In genomic region chr6:44266347-44266746, GRCh38 we compare ENCODE assay signal across 12 cellular contexts. TPM values are rescaled to one million over a fixed set of nuclear protein-coding genes. Genes with fewer than 3 reads are reported as not detected.
DNase-seq lines count a peak whose midpoint lies in the region; ATAC-seq and TF ChIP-seq lines count a peak whose summit lies in the region.
"Had no signal": no experiment of that assay in that cellular context is flagged by ENCODE, and none has a peak within 500 bp of the region (broad histone marks: within the 10 kb centered on the region; RNA-seq: fewer than 3 reads in every experiment).

No MANE protein-coding gene starts in this region.

- intact Hi-C loops in upper lobe of right lung (cut with DNase I), result no loop called here

- H3K4me1 ChIP-seq in upper lobe of right lung, result peaks cover 28% of the 10 kb centered on the region

- H3K4me1 Mint-ChIP-seq in activated naive CD4-positive, alpha-beta T cell treated with anti-CD3 and anti-CD28 coated beads, Interleukin-2, amount 50 U/mL, for 24 hours, result peaks cover 57% of the 10 kb centered on the region
- peaks cover 72% of the 10 kb centered on the region for H3K4me1 Mint-ChIP-seq in stimulated activated naive CD8-positive, alpha-beta T cell treated with anti-CD3 and anti-CD28 coated beads, Interleukin-15, amount 100 ng/mL, for 72 hours

- peaks cover 12% of the 10 kb centered on the region for H3K27me3 Mint-ChIP-seq in activated naive CD4-positive, alpha-beta T cell treated with anti-CD3 and anti-CD28 coated beads, Interleukin-2, amount 50 U/mL, for 24 hours
- peaks cover 35% of the 10 kb centered on the region for H3K27me3 Mint-ChIP-seq in stimulated activated naive CD8-positive, alpha-beta T cell treated with anti-CD3 and anti-CD28 coated beads, Interleukin-15, amount 100 ng/mL, for 72 hours

- H3K4me3 Mint-ChIP-seq in activated naive CD4-positive, alpha-beta T cell treated with anti-CD3 and anti-CD28 coated beads, Interleukin-2, amount 50 U/mL, for 24 hours, result peak overlapping the region; percentile 58
- peak overlapping the region; percentile 80 to 97 for H3K4me3 Mint-ChIP-seq in stimulated activated naive CD8-positive, alpha-beta T cell treated with anti-CD3 and anti-CD28 coated beads, Interleukin-15, amount 100 ng/mL, for 72 hours

- peaks cover 6% of the 10 kb centered on the region for H3K36me3 Mint-ChIP-seq in activated naive CD4-positive, alpha-beta T cell treated with anti-CD3 and anti-CD28 coated beads, Interleukin-2, amount 50 U/mL, for 24 hours
- peaks cover 12 to 23% of the 10 kb centered on the region in 2 donors for H3K36me3 Mint-ChIP-seq in activated naive CD4-positive, alpha-beta T cell treated with anti-CD3 and anti-CD28 coated beads, Interleukin-2, amount 50 U/mL, for 72 hours

- DNase-seq in activated naive CD4-positive, alpha-beta T cell treated with Interleukin-2 at 50 U/mL for 16 hours, result no peak
- DNase-seq in activated naive CD4-positive, alpha-beta T cell treated with anti-CD3 and anti-CD28 coated beads, Interleukin-2, amount 50 U/mL, for 72 hours (ENCODE audit: low spot score in 2 of 2), result no peak
- peak in 1 of 2 donors; percentile 57 for DNase-seq in stimulated activated naive CD8-positive, alpha-beta T cell treated with anti-CD3 and anti-CD28 coated beads, Interleukin-15, amount 100 ng/mL, for 72 hours
- DNase-seq in DMS153 (lab: John Stamatoyannopoulos, UW) (no peak), upper lobe of right lung (no peak)
- DNase-seq: activated CD4-positive, alpha-beta T cell treated with anti-CD3 and anti-CD28 coated beads, Interleukin-2, amount 50 U/mL, for 48 hours; NCI-H146; testis had no signal

- H3K9me3 ChIP-seq in upper lobe of right lung, result no peaks in the 10 kb centered on the region
- H3K9me3 ChIP-seq: testis had no signal

- no peaks in the 10 kb centered on the region for H3K36me3 ChIP-seq in upper lobe of right lung

- no peaks in the 10 kb centered on the region for H3K9me3 Mint-ChIP-seq in activated naive CD4-positive, alpha-beta T cell treated with anti-CD3 and anti-CD28 coated beads, Interleukin-2, amount 50 U/mL, for 24 hours
- no peaks in the 10 kb centered on the region for H3K9me3 Mint-ChIP-seq in activated naive CD4-positive, alpha-beta T cell treated with anti-CD3 and anti-CD28 coated beads, Interleukin-2, amount 50 U/mL, for 72 hours
- H3K9me3 Mint-ChIP-seq in stimulated activated naive CD8-positive, alpha-beta T cell treated with anti-CD3 and anti-CD28 coated beads, Interleukin-15, amount 100 ng/mL, for 72 hours, result no peaks in the 10 kb centered on the region

- ATAC-seq in HG02678 (IDR thresholded peaks at IDR 0.05; ENCODE audit: unreplicated experiment) (peak; percentile 22), HG02571 (IDR thresholded peaks at IDR 0.05; ENCODE audit: unreplicated experiment) (no peak), upper lobe of right lung (no peak)
- peak in 1 of 2 donors; percentile 27 for ATAC-seq in activated naive CD4-positive, alpha-beta T cell treated with anti-CD3 and anti-CD28 coated beads, Interleukin-2, amount 50 U/mL, for 72 hours
- ATAC-seq in stimulated activated naive CD8-positive, alpha-beta T cell treated with anti-CD3 and anti-CD28 coated beads, Interleukin-15, amount 100 ng/mL, for 72 hours, result peak; percentile 54

- no peak overlapping the region for H3K27ac ChIP-seq in upper lobe of right lung
- H3K27ac ChIP-seq: testis had no signal

- peaks cover 7% of the 10 kb centered on the region for H3K27me3 ChIP-seq in upper lobe of right lung
- H3K27me3 ChIP-seq: testis had no signal

- no peak overlapping the region for H3K4me3 ChIP-seq in upper lobe of right lung

- peak overlapping the region; percentile 88 for H3K27ac Mint-ChIP-seq in activated naive CD4-positive, alpha-beta T cell treated with anti-CD3 and anti-CD28 coated beads, Interleukin-2, amount 50 U/mL, for 24 hours
- peak overlapping the region; percentile 22 to 86 for H3K27ac Mint-ChIP-seq in activated naive CD4-positive, alpha-beta T cell treated with anti-CD3 and anti-CD28 coated beads, Interleukin-2, amount 50 U/mL, for 72 hours
- peak overlapping the region; percentile 85 to 88 for H3K27ac Mint-ChIP-seq in stimulated activated naive CD8-positive, alpha-beta T cell treated with anti-CD3 and anti-CD28 coated beads, Interleukin-15, amount 100 ng/mL, for 72 hours

- no peak for TF ChIP-seq CTCF in upper lobe of right lung (IDR thresholded peaks at IDR 0.05)

RNA-seq across cellular contexts. Expression of gene NFKBIE, which starts 1.0 kb away (rescaled TPM):
- 10 to 100 TPM; 17.7 to 19.9 TPM for total RNA-seq in activated naive CD4-positive, alpha-beta T cell treated with anti-CD3 and anti-CD28 coated beads, Interleukin-2, amount 50 U/mL, for 72 hours
- total RNA-seq in upper lobe of right lung, result 7.1 TPM

RNA-seq across cellular contexts. Expression of gene TMEM151B, which starts 3.9 kb away (rescaled TPM):
- total RNA-seq in activated naive CD4-positive, alpha-beta T cell treated with anti-CD3 and anti-CD28 coated beads, Interleukin-2, amount 50 U/mL, for 72 hours, result under 1 TPM in 1 of 2 donors, not detected in 1; 0.20 TPM
- total RNA-seq in upper lobe of right lung, result not detected
- total RNA-seq: mononuclear cell had no signal

RNA-seq across cellular contexts. Expression of gene SLC35B2, which starts 9.0 kb away (rescaled TPM):
- 10 to 100 TPM; 18.3 to 23.8 TPM for total RNA-seq in activated naive CD4-positive, alpha-beta T cell treated with anti-CD3 and anti-CD28 coated beads, Interleukin-2, amount 50 U/mL, for 72 hours
- 32.3 TPM for total RNA-seq in upper lobe of right lung

RNA-seq across cellular contexts. Expression of gene HSP90AB1, which starts 19.4 kb away (rescaled TPM):
- total RNA-seq in activated naive CD4-positive, alpha-beta T cell treated with anti-CD3 and anti-CD28 coated beads, Interleukin-2, amount 50 U/mL, for 72 hours, result 1,000 to 10,000 TPM; 1,343 to 1,701 TPM
- total RNA-seq in upper lobe of right lung, result 660 TPM

RNA-seq across cellular contexts. Expression of gene SLC29A1, which starts 43.0 kb away (rescaled TPM):
- 10 to 100 TPM; 37.1 to 56.5 TPM for total RNA-seq in activated naive CD4-positive, alpha-beta T cell treated with anti-CD3 and anti-CD28 coated beads, Interleukin-2, amount 50 U/mL, for 72 hours
- 59.8 TPM for total RNA-seq in upper lobe of right lung

Comparison
In these comparisons a context has a peak if more than half of its experiments do, and no peak if none do; other contexts are left out.
1. ATAC-seq: peak in HG02678 (single experiment) and stimulated activated naive CD8-positive, alpha-beta T cell treated with anti-CD3 and anti-CD28 coated beads, Interleukin-15, amount 100 ng/mL, for 72 hours (single experiment); none in HG02571 (single experiment) and upper lobe of right lung (single experiment).
2. Peak in every context shown above with its lines, with median percentiles within 50 percentile points of each other: H3K27ac Mint-ChIP-seq.